19 cellular contexts compared by ENCODE assay signal in genomic region chr11:36165638-36166389, GRCh38.
DNase-seq lines count a peak whose midpoint lies in the region; ATAC-seq and TF ChIP-seq lines count a peak whose summit lies in the region.
"Had no signal": no experiment of that assay in that cellular context is flagged by ENCODE, and none has a peak within 500 bp of the region (broad histone marks: within the 10 kb centered on the region; RNA-seq: fewer than 3 reads in every experiment).

No MANE protein-coding gene starts in this region.

- H3K27ac ChIP-seq in GM23248, result no peak overlapping the region
- H3K27ac ChIP-seq: gastrocnemius medialis, upper lobe of left lung had no signal

- DNase-seq in BE2C (peak; percentile 25), HEK293T (ENCODE audit: extremely low spot score) (no peak), NCI-H446 (lab: John Stamatoyannopoulos, UW) (peak; percentile 54 to 84), glomerular visceral epithelial cell (ENCODE audit: extremely low spot score) (peak; percentile 52), GM23248 (no peak), NCI-H2196 (lab: John Stamatoyannopoulos, UW; ENCODE audit: unreplicated experiment) (no peak)
- DNase-seq in stimulated activated CD4-positive, alpha-beta T cell treated with anti-CD3 and anti-CD28 coated beads, Interleukin-4, amount 100 ng/mL, for 1 hour, result no peak
- DNase-seq: activated CD4-positive, alpha-beta T cell treated with anti-CD3 and anti-CD28 coated beads for 1 hour; activated CD8-positive, alpha-beta memory T cell treated with anti-CD3 and anti-CD28 coated beads, Interleukin-2, amount 10 ng/mL, durations not matched to agents 7 days and 5 days; CD8-positive, alpha-beta T cell; gastrocnemius medialis; NCI-H526 treated with DMSO at 0.1 percent for 48 hours; occipital lobe; stimulated activated CD4-positive, alpha-beta T cell treated with anti-CD3 and anti-CD28 coated beads, Interleukin-1b, Interleukin-23, amount 100 ng/mL, for 48 hours; stimulated activated naive CD8-positive, alpha-beta T cell treated with anti-CD3 and anti-CD28 coated beads, Interleukin-15, amount 100 ng/mL, for 72 hours; T1000; upper lobe of left lung had no signal

- H3K4me3 ChIP-seq in BE2C (ENCODE audit: low read depth, low read length) (no peak overlapping the region), GM23248 (no peak overlapping the region)
- H3K4me3 ChIP-seq: gastrocnemius medialis, upper lobe of left lung had no signal

- TF ChIP-seq CTCF in BE2C (IDR thresholded peaks at IDR 0.05; ENCODE audit: low read depth, low read length), result no peak

- H3K9me2 ChIP-seq in GM23248 (ENCODE audit: insufficient read depth), result no peaks in the 10 kb centered on the region

- CTCF ChIA-PET in HEK293T (lab: Yijun Ruan, JAX), result no interaction called here

- no peak overlapping the region for H3K4me2 ChIP-seq in GM23248 (ENCODE audit: unreplicated experiment)

- WGBS in GM23248 (ENCODE audit: low coverage in 1 of 2, low lambda C conversion rate in 2 of 2, missing lambda C conversion rate in 2 of 2), 2 experiments, result 70 to 73% methylated on average over 3 of the region's 3 CpGs

- H2AFZ ChIP-seq in GM23248, result no peak overlapping the region

- no peak overlapping the region for H3K9ac ChIP-seq in GM23248

- no peaks in the 10 kb centered on the region for H3K27me3 ChIP-seq in BE2C
- H3K27me3 ChIP-seq in GM23248 (replicated peaks; ENCODE audit: insufficient read depth), result no peaks in the 10 kb centered on the region
- H3K27me3 ChIP-seq: gastrocnemius medialis, upper lobe of left lung had no signal

- H3F3A ChIP-seq in GM23248 (ENCODE audit: insufficient read depth), result no peaks in the 10 kb centered on the region

- H3K9me3 ChIP-seq in BE2C (no peaks in the 10 kb centered on the region), GM23248 (ENCODE audit: low read depth) (no peaks in the 10 kb centered on the region)
- H3K9me3 ChIP-seq: gastrocnemius medialis, upper lobe of left lung had no signal

- H3K4me1 ChIP-seq in BE2C, result peaks cover 12% of the 10 kb centered on the region
- no peaks in the 10 kb centered on the region for H3K4me1 ChIP-seq in GM23248 (ENCODE audit: insufficient read depth)

- no peak for ATAC-seq in GM19452 (IDR thresholded peaks at IDR 0.05; ENCODE audit: unreplicated experiment)
- ATAC-seq: activated CD8-positive, alpha-beta memory T cell treated with anti-CD3 and anti-CD28 coated beads, Interleukin-2, amount 10 ng/mL, durations not matched to agents 7 days and 5 days; activated T-helper 17 cell treated with anti-CD3 and anti-CD28 coated beads, Interleukin-2, amount 50 U/mL, for 72 hours; CD8-positive, alpha-beta T cell; gastrocnemius medialis; stimulated activated naive CD8-positive, alpha-beta T cell treated with anti-CD3 and anti-CD28 coated beads, Interleukin-15, amount 100 ng/mL, for 72 hours had no signal

- H3K79me2 ChIP-seq in GM23248 (ENCODE audit: insufficient read depth), result no peaks in the 10 kb centered on the region

- H3K36me3 ChIP-seq in BE2C, result no peaks in the 10 kb centered on the region
- no peaks in the 10 kb centered on the region for H3K36me3 ChIP-seq in GM23248 (ENCODE audit: low read depth)
- H3K36me3 ChIP-seq: gastrocnemius medialis, upper lobe of left lung had no signal

- POLR2A ChIA-PET in HEK293T (lab: Yijun Ruan, JAX), result no interaction called here

- no peaks in the 10 kb centered on the region for H4K20me1 ChIP-seq in GM23248 (ENCODE audit: insufficient read depth)

- in situ Hi-C loops in GM23248 (cut with MboI), result no loop called here

TF ChIP-seq in HEK293T, 16 proteins besides CTCF, POLR2A, EP300 and RAD21:
- no peak for TF ChIP-seq L3MBTL2 (conservative IDR thresholded peaks at IDR 0.05)
- peak; percentile 73 for TF ChIP-seq PKNOX1 (IDR thresholded peaks at IDR 0.05)

Comparison
In these comparisons a context has a peak if more than half of its experiments do, and no peak if none do; other contexts are left out.
1. DNase-seq: peak in BE2C (single experiment), NCI-H446 (2 of 2) and glomerular visceral epithelial cell (single experiment); none in HEK293T (single experiment), GM23248 (single experiment), NCI-H2196 (single experiment) and stimulated activated CD4-positive, alpha-beta T cell treated with anti-CD3 and anti-CD28 coated beads, Interleukin-4, amount 100 ng/mL, for 1 hour (single experiment).